ENCODE assay signal across 8 cellular contexts in genomic region chr17:33674685-33675084, GRCh38.
DNase-seq lines count a peak whose midpoint lies in the region; ATAC-seq lines count a peak whose summit lies in the region.

No MANE protein-coding gene starts in this region.

- no peak overlapping the region for H3K27ac Mint-ChIP-seq in central memory CD8-positive, alpha-beta T cell (ENCODE audit: low read depth)

- H3K4me3 Mint-ChIP-seq in central memory CD8-positive, alpha-beta T cell: no peak overlapping the region

- no peaks in the 10 kb centered on the region for H3K4me1 Mint-ChIP-seq in central memory CD8-positive, alpha-beta T cell

- H3K9me3 Mint-ChIP-seq in central memory CD8-positive, alpha-beta T cell: no peaks in the 10 kb centered on the region

- peak; percentile 41 for DNase-seq in activated CD4-positive, CD25-positive, alpha-beta regulatory T cell treated with anti-CD3 and anti-CD28 coated beads, Interleukin-2, amount 50 U/mL, for 72 hours
- DNase-seq in LHCN-M2 (ENCODE audit: low read depth) (peak; percentile 39), T-helper 22 cell (ENCODE audit: low read depth) (peak; percentile 8), left kidney (ENCODE audit: low read depth, low spot score) (peak; percentile 79)
- peak in 1 of 2 donors; percentile 14 for DNase-seq in central memory CD8-positive, alpha-beta T cell (ENCODE audit: low spot score in 2 of 2)
- DNase-seq in stimulated activated CD4-positive, alpha-beta T cell treated with anti-CD3 and anti-CD28 coated beads, Interleukin-4, amount 100 ng/mL, for 4 hours: peak; percentile 12 to 26

- H3K27me3 Mint-ChIP-seq in central memory CD8-positive, alpha-beta T cell: peaks cover 22% of the 10 kb centered on the region

- no peak for ATAC-seq in activated CD4-positive, CD25-positive, alpha-beta regulatory T cell treated with anti-CD3 and anti-CD28 coated beads, Interleukin-2, amount 50 U/mL, for 24 hours
- peak; percentile 58 for ATAC-seq in central memory CD8-positive, alpha-beta T cell (replicated peaks; ENCODE audit: extremely low read depth, poor library complexity, severe bottlenecking)
- ATAC-seq in GM19397 (IDR thresholded peaks at IDR 0.05; ENCODE audit: unreplicated experiment): no peak

- no peaks in the 10 kb centered on the region for H3K36me3 Mint-ChIP-seq in central memory CD8-positive, alpha-beta T cell (ENCODE audit: insufficient read depth)
